In genomic region chr5:16574789-16575785, GRCh38 we compare ENCODE assay signal across 12 cellular contexts. TPM values are rescaled to one million over a fixed set of nuclear protein-coding genes. Genes with fewer than 3 reads are reported as not detected.
DNase-seq lines count a peak whose midpoint lies in the region; ATAC-seq and TF ChIP-seq lines count a peak whose summit lies in the region.
"Had no signal": no experiment of that assay in that cellular context is flagged by ENCODE, and none has a peak within 500 bp of the region (broad histone marks: within the 10 kb centered on the region; RNA-seq: fewer than 3 reads in every experiment).

No MANE protein-coding gene starts in this region.

- H3K27me3 Mint-ChIP-seq in activated naive CD4-positive, alpha-beta T cell treated with anti-CD3 and anti-CD28 coated beads, Interleukin-2, amount 50 U/mL, for 24 hours: no peaks in the 10 kb centered on the region
- H3K27me3 Mint-ChIP-seq in activated naive CD4-positive, alpha-beta T cell treated with anti-CD3 and anti-CD28 coated beads, Interleukin-2, amount 10 ng/mL, durations not matched to agents 7 days and 5 days: no peaks in the 10 kb centered on the region
- H3K27me3 Mint-ChIP-seq: effector memory CD8-positive, alpha-beta T cell had no signal

- TF ChIP-seq POLR2A in thyroid gland (IDR thresholded peaks at IDR 0.05): no peak

- H3K4me3 Mint-ChIP-seq in activated naive CD4-positive, alpha-beta T cell treated with anti-CD3 and anti-CD28 coated beads, Interleukin-2, amount 50 U/mL, for 24 hours: no peak overlapping the region
- H3K4me3 Mint-ChIP-seq in activated naive CD4-positive, alpha-beta T cell treated with anti-CD3 and anti-CD28 coated beads, Interleukin-2, amount 10 ng/mL, durations not matched to agents 7 days and 5 days: no peak overlapping the region
- H3K4me3 Mint-ChIP-seq: effector memory CD8-positive, alpha-beta T cell; T-helper 2 cell treated with Interferon-gamma antibody and Interleukin-4, amounts not matched to agents 5 μg/mL and 100 μg/mL, for 36 hours had no signal

- CTCF ChIA-PET in activated naive CD4-positive, alpha-beta T cell treated with anti-CD3 and anti-CD28 coated beads, Interleukin-2, amount 10 ng/mL, durations not matched to agents 7 days and 5 days (lab: Charles Lee): interaction anchor here (1.2 kb wide), 1 partner anchor 11 kb away, joined by 4 read pairs; no protein-coding TSS in a partner anchor

- ATAC-seq in HG03442 (IDR thresholded peaks at IDR 0.05; ENCODE audit: unreplicated experiment): no peak
- ATAC-seq in HG03045 (IDR thresholded peaks at IDR 0.05; ENCODE audit: unreplicated experiment): no peak
- ATAC-seq: effector memory CD8-positive, alpha-beta T cell had no signal

- H3K4me1 ChIP-seq in iPS-20b (ENCODE audit: insufficient read depth, low read length) (peaks cover 28% of the 10 kb centered on the region; the same call in 1 of the 2 replicates), thyroid gland (peaks cover 23 to 39% of the 10 kb centered on the region in 2 donors)

- 43 to 45% methylated on average over 12 of the region's 12 CpGs for WGBS in thyroid gland, 2 donors

- H3K27me3 ChIP-seq in brain microvascular endothelial cell (replicated peaks): no peaks in the 10 kb centered on the region
- no peaks in the 10 kb centered on the region for H3K27me3 ChIP-seq in iPS-20b (ENCODE audit: insufficient read depth, low read length)
- no peaks in the 10 kb centered on the region for H3K27me3 ChIP-seq in thyroid gland

- in situ Hi-C loops in brain microvascular endothelial cell (cut with HindIII; ENCODE audit: low pct_ligation_motif_present, low sequenced_read_pairs): no loop called here

- no peak for DNase-seq in activated naive CD4-positive, alpha-beta T cell treated with anti-CD3 and anti-CD28 coated beads, Interleukin-2, amount 10 ng/mL, durations not matched to agents 7 days and 5 days
- peak; percentile 77 for DNase-seq in brain microvascular endothelial cell
- peak; percentile 96 to 98 for DNase-seq in thyroid gland
- DNase-seq in NCI-H774 (lab: John Stamatoyannopoulos, UW): no peak
- DNase-seq: AML-193; effector memory CD8-positive, alpha-beta T cell; KBM-7 had no signal

- H3K4me3 ChIP-seq in brain microvascular endothelial cell (ENCODE audit: low read depth, low read length): no peak overlapping the region
- H3K4me3 ChIP-seq in iPS-20b (ENCODE audit: low read length): 0 out of 2 replicates have a peak overlapping the region, but pooled peaks have one; percentile 21
- H3K4me3 ChIP-seq in thyroid gland (replicated peaks in 1 of 3): no peak overlapping the region

- no peak overlapping the region for H3K27ac ChIP-seq in brain microvascular endothelial cell
- H3K27ac ChIP-seq in iPS-20b (ENCODE audit: low read length): no peak overlapping the region
- H3K27ac ChIP-seq in thyroid gland: peak overlapping the region; percentile 12 to 69 (median 39)

- H3K27ac Mint-ChIP-seq in activated naive CD4-positive, alpha-beta T cell treated with anti-CD3 and anti-CD28 coated beads, Interleukin-2, amount 50 U/mL, for 24 hours: peak overlapping the region; percentile 69
- no peak overlapping the region for H3K27ac Mint-ChIP-seq in activated naive CD4-positive, alpha-beta T cell treated with anti-CD3 and anti-CD28 coated beads, Interleukin-2, amount 10 ng/mL, durations not matched to agents 7 days and 5 days
- H3K27ac Mint-ChIP-seq: effector memory CD8-positive, alpha-beta T cell had no signal

- H3K9me3 ChIP-seq in iPS-20b (ENCODE audit: insufficient read depth, low read depth, low read length): no peaks in the 10 kb centered on the region
- H3K9me3 ChIP-seq in thyroid gland: no peaks in the 10 kb centered on the region

- no peaks in the 10 kb centered on the region for H3K36me3 ChIP-seq in brain microvascular endothelial cell (replicated peaks)
- no peaks in the 10 kb centered on the region for H3K36me3 ChIP-seq in iPS-20b (ENCODE audit: insufficient read depth, low read depth, low read length)
- H3K36me3 ChIP-seq in thyroid gland: no peaks in the 10 kb centered on the region

- peak overlapping the region; percentile 52; the same call in 1 of the 2 replicates for H3K9ac ChIP-seq in iPS-20b (ENCODE audit: low read depth, low read length)

- TF ChIP-seq CTCF in brain microvascular endothelial cell (IDR thresholded peaks at IDR 0.05; ENCODE audit: low read depth, low read length, missing control alignments) (no peak), thyroid gland (IDR thresholded peaks at IDR 0.05) (no peak)

- intact Hi-C loops in thyroid gland (cut with DNase I): no loop called here

- no peaks in the 10 kb centered on the region for H3K9me3 Mint-ChIP-seq in activated naive CD4-positive, alpha-beta T cell treated with anti-CD3 and anti-CD28 coated beads, Interleukin-2, amount 50 U/mL, for 24 hours
- H3K9me3 Mint-ChIP-seq in activated naive CD4-positive, alpha-beta T cell treated with anti-CD3 and anti-CD28 coated beads, Interleukin-2, amount 10 ng/mL, durations not matched to agents 7 days and 5 days: no peaks in the 10 kb centered on the region
- H3K9me3 Mint-ChIP-seq: effector memory CD8-positive, alpha-beta T cell; T-helper 2 cell treated with Interferon-gamma antibody and Interleukin-4, amounts not matched to agents 5 μg/mL and 100 μg/mL, for 36 hours had no signal

- H3K36me3 Mint-ChIP-seq in activated naive CD4-positive, alpha-beta T cell treated with anti-CD3 and anti-CD28 coated beads, Interleukin-2, amount 50 U/mL, for 24 hours: peaks cover 12% of the 10 kb centered on the region
- H3K36me3 Mint-ChIP-seq in activated naive CD4-positive, alpha-beta T cell treated with anti-CD3 and anti-CD28 coated beads, Interleukin-2, amount 10 ng/mL, durations not matched to agents 7 days and 5 days: peaks cover 15% of the 10 kb centered on the region

- peaks cover 54% of the 10 kb centered on the region for H3K4me1 Mint-ChIP-seq in activated naive CD4-positive, alpha-beta T cell treated with anti-CD3 and anti-CD28 coated beads, Interleukin-2, amount 50 U/mL, for 24 hours
- peaks cover 14% of the 10 kb centered on the region for H3K4me1 Mint-ChIP-seq in activated naive CD4-positive, alpha-beta T cell treated with anti-CD3 and anti-CD28 coated beads, Interleukin-2, amount 10 ng/mL, durations not matched to agents 7 days and 5 days

RNA-seq across cellular contexts. Expression of gene RETREG1, which starts 41.7 kb away (rescaled TPM):
- total RNA-seq in thyroid gland: 10 to 100 TPM; 14.8 to 22.1 (median 17.9) TPM

Comparison
In these comparisons a context has a peak if more than half of its experiments do, and no peak if none do; other contexts are left out.
1. DNase-seq: peak in brain microvascular endothelial cell (single experiment) and thyroid gland (2 of 2); none in activated naive CD4-positive, alpha-beta T cell treated with anti-CD3 and anti-CD28 coated beads, Interleukin-2, amount 10 ng/mL, durations not matched to agents 7 days and 5 days (single experiment) and NCI-H774 (single experiment).
2. H3K27ac ChIP-seq: peak in thyroid gland (3 of 3); none in brain microvascular endothelial cell (single experiment) and iPS-20b (single experiment).